Comparison of ENCODE assay signal across 1 cellular context in the genomic region with DNA sequence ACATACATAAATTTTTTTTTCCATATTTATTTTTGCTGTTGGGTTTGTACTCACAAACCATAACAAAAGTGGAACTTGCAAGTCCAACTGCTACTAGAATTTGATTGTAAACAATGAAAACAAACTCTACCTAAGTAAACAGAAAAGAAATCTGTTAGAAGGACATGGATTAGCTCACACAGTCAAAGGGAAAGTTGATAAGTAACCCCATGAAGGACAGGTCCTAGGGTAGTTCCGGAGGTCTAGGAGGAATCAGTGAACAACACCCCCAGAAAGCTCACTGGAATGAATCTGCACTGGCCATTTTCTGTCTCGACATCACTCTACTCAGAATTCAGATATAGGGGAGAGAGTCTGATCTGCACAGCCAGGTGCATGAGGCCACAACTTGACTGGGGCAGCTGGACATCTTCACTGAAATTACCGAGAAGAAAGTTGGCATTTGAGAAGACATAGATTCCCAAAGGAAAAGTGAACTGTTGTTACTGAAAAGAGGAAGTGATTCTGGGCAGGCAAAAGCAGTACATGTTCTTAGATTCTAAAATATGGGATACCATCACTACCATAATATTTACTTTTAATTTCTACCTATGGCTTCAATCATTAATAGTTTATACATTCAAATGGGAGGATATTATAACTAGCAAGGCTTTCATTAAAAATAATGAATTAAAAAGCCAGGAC.
TF ChIP-seq lines count a peak whose summit lies in the region.

No MANE protein-coding gene starts in this region.

TF ChIP-seq in HepG2, 621 proteins besides CTCF, POLR2A, EP300 and RAD21 (continued from another document and continues in another):
- TF ChIP-seq, protein P1, sequence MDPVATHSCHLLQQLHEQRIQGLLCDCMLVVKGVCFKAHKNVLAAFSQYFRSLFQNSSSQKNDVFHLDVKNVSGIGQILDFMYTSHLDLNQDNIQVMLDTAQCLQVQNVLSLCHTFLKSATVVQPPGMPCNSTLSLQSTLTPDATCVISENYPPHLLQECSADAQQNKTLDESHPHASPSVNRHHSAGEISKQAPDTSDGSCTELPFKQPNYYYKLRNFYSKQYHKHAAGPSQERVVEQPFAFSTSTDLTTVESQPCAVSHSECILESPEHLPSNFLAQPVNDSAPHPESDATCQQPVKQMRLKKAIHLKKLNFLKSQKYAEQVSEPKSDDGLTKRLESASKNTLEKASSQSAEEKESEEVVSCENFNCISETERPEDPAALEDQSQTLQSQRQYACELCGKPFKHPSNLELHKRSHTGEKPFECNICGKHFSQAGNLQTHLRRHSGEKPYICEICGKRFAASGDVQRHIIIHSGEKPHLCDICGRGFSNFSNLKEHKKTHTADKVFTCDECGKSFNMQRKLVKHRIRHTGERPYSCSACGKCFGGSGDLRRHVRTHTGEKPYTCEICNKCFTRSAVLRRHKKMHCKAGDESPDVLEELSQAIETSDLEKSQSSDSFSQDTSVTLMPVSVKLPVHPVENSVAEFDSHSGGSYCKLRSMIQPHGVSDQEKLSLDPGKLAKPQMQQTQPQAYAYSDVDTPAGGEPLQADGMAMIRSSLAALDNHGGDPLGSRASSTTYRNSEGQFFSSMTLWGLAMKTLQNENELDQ (CRISPR knock-in tag; IDR thresholded peaks at IDR 0.05; ENCODE audit: borderline replicate concordance): no peak
- TF ChIP-seq, protein P2, sequence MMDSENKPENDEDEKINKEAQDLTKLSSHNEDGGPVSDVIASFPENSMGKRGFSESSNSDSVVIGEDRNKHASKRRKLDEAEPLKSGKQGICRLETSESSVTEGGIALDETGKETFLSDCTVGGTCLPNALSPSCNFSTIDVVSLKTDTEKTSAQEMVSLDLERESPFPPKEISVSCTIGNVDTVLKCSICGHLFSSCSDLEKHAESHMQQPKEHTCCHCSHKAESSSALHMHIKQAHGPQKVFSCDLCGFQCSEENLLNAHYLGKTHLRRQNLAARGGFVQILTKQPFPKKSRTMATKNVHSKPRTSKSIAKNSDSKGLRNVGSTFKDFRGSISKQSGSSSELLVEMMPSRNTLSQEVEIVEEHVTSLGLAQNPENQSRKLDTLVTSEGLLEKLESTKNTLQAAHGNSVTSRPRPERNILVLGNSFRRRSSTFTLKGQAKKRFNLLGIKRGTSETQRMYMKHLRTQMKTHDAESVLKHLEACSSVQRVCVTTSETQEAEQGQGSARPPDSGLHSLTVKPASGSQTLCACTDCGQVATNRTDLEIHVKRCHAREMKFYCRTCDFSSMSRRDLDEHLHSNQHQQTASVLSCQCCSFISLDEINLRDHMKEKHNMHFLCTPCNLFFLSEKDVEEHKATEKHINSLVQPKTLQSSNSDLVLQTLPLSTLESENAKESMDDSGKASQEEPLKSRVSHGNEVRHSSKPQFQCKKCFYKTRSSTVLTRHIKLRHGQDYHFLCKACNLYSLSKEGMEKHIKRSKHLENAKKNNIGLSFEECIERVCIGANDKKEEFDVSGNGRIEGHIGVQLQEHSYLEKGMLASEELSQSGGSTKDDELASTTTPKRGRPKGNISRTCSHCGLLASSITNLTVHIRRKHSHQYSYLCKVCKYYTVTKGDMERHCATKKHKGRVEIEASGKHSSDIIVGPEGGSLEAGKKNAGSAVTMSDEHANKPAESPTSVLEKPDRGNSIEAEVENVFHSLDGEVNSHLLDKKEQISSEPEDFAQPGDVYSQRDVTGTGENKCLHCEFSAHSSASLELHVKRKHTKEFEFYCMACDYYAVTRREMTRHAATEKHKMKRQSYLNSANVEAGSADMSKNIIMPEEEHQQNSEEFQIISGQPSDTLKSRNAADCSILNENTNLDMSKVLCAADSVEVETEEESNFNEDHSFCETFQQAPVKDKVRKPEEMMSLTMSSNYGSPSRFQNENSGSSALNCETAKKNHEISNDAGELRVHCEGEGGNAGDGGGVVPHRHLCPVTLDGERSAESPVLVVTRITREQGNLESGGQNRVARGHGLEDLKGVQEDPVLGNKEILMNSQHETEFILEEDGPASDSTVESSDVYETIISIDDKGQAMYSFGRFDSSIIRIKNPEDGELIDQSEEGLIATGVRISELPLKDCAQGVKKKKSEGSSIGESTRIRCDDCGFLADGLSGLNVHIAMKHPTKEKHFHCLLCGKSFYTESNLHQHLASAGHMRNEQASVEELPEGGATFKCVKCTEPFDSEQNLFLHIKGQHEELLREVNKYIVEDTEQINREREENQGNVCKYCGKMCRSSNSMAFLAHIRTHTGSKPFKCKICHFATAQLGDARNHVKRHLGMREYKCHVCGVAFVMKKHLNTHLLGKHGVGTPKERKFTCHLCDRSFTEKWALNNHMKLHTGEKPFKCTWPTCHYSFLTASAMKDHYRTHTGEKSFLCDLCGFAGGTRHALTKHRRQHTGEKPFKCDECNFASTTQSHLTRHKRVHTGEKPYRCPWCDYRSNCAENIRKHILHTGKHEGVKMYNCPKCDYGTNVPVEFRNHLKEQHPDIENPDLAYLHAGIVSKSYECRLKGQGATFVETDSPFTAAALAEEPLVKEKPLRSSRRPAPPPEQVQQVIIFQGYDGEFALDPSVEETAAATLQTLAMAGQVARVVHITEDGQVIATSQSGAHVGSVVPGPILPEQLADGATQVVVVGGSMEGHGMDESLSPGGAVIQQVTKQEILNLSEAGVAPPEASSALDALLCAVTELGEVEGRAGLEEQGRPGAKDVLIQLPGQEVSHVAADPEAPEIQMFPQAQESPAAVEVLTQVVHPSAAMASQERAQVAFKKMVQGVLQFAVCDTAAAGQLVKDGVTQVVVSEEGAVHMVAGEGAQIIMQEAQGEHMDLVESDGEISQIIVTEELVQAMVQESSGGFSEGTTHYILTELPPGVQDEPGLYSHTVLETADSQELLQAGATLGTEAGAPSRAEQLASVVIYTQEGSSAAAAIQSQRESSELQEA (CRISPR knock-in tag; IDR thresholded peaks at IDR 0.05; ENCODE audit: not compliant biosample characterization): no peak
- no peak for TF ChIP-seq MAFK (conservative IDR thresholded peaks at IDR 0.05 in 1 of 2, IDR thresholded peaks at IDR 0.05 in 1 of 2; ENCODE audit: low read length in 2 of 2)
- no peak for TF ChIP-seq ZNF263 (CRISPR knock-in tag; IDR thresholded peaks at IDR 0.05)
- TF ChIP-seq ZNF670 (CRISPR knock-in tag; IDR thresholded peaks at IDR 0.05; ENCODE audit: borderline replicate concordance): no peak
- TF ChIP-seq MBNL3 (CRISPR knock-in tag; conservative IDR thresholded peaks at IDR 0.05): no peak
- TF ChIP-seq TMF1 (CRISPR knock-in tag; IDR thresholded peaks at IDR 0.05; ENCODE audit: low read depth): no peak
- TF ChIP-seq POLR2AphosphoS5 (IDR thresholded peaks at IDR 0.05; ENCODE audit: low read depth, low read length): no peak
- TF ChIP-seq, protein P3, sequence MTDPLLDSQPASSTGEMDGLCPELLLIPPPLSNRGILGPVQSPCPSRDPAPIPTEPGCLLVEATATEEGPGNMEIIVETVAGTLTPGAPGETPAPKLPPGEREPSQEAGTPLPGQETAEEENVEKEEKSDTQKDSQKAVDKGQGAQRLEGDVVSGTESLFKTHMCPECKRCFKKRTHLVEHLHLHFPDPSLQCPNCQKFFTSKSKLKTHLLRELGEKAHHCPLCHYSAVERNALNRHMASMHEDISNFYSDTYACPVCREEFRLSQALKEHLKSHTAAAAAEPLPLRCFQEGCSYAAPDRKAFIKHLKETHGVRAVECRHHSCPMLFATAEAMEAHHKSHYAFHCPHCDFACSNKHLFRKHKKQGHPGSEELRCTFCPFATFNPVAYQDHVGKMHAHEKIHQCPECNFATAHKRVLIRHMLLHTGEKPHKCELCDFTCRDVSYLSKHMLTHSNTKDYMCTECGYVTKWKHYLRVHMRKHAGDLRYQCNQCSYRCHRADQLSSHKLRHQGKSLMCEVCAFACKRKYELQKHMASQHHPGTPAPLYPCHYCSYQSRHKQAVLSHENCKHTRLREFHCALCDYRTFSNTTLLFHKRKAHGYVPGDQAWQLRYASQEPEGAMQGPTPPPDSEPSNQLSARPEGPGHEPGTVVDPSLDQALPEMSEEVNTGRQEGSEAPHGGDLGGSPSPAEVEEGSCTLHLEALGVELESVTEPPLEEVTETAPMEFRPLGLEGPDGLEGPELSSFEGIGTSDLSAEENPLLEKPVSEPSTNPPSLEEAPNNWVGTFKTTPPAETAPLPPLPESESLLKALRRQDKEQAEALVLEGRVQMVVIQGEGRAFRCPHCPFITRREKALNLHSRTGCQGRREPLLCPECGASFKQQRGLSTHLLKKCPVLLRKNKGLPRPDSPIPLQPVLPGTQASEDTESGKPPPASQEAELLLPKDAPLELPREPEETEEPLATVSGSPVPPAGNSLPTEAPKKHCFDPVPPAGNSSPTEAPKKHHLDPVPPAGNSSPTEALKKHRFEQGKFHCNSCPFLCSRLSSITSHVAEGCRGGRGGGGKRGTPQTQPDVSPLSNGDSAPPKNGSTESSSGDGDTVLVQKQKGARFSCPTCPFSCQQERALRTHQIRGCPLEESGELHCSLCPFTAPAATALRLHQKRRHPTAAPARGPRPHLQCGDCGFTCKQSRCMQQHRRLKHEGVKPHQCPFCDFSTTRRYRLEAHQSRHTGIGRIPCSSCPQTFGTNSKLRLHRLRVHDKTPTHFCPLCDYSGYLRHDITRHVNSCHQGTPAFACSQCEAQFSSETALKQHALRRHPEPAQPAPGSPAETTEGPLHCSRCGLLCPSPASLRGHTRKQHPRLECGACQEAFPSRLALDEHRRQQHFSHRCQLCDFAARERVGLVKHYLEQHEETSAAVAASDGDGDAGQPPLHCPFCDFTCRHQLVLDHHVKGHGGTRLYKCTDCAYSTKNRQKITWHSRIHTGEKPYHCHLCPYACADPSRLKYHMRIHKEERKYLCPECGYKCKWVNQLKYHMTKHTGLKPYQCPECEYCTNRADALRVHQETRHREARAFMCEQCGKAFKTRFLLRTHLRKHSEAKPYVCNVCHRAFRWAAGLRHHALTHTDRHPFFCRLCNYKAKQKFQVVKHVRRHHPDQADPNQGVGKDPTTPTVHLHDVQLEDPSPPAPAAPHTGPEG (CRISPR knock-in tag; IDR thresholded peaks at IDR 0.05): no peak
- no peak for TF ChIP-seq SETDB1 (CRISPR knock-in tag; IDR thresholded peaks at IDR 0.05; ENCODE audit: borderline replicate concordance)
- TF ChIP-seq SYNCRIP (IDR thresholded peaks at IDR 0.05; ENCODE audit: insufficient read depth, low read depth, low read length): no peak
- TF ChIP-seq HMG20A (CRISPR knock-in tag; IDR thresholded peaks at IDR 0.05; ENCODE audit: borderline replicate concordance): peak; percentile 60; the same call in 1 of the 2 replicates
- no peak for TF ChIP-seq JARID2 (CRISPR knock-in tag; IDR thresholded peaks at IDR 0.05; ENCODE audit: insufficient replicate concordance)
- no peak for TF ChIP-seq ZNF225 (CRISPR knock-in tag; IDR thresholded peaks at IDR 0.05)
- no peak for TF ChIP-seq FOXM1 (CRISPR knock-in tag; IDR thresholded peaks at IDR 0.05)
- TF ChIP-seq TEAD3 (CRISPR knock-in tag; optimal IDR thresholded peaks at IDR 0.05; ENCODE audit: borderline replicate concordance): peak; percentile 47
- TF ChIP-seq CCDC6 (CRISPR knock-in tag; IDR thresholded peaks at IDR 0.05): no peak
- no peak for TF ChIP-seq ZNF335 (CRISPR knock-in tag; IDR thresholded peaks at IDR 0.05)
- TF ChIP-seq RBM22 (optimal IDR thresholded peaks at IDR 0.05; ENCODE audit: low read length): no peak
- TF ChIP-seq PLRG1 (conservative IDR thresholded peaks at IDR 0.05): no peak
- TF ChIP-seq ZNF496 (CRISPR knock-in tag; IDR thresholded peaks at IDR 0.05; ENCODE audit: insufficient replicate concordance): no peak
- TF ChIP-seq RXRA (CRISPR knock-in tag; IDR thresholded peaks at IDR 0.05): no peak
- TF ChIP-seq, protein P4, sequence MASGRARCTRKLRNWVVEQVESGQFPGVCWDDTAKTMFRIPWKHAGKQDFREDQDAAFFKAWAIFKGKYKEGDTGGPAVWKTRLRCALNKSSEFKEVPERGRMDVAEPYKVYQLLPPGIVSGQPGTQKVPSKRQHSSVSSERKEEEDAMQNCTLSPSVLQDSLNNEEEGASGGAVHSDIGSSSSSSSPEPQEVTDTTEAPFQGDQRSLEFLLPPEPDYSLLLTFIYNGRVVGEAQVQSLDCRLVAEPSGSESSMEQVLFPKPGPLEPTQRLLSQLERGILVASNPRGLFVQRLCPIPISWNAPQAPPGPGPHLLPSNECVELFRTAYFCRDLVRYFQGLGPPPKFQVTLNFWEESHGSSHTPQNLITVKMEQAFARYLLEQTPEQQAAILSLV (CRISPR knock-in tag; IDR thresholded peaks at IDR 0.05; ENCODE audit: borderline replicate concordance): no peak
- TF ChIP-seq GATAD2A (CRISPR knock-in tag; IDR thresholded peaks at IDR 0.05): peak; percentile 86; the same call in 1 of the 2 replicates
- TF ChIP-seq ZNF558 (CRISPR knock-in tag; IDR thresholded peaks at IDR 0.05; ENCODE audit: borderline replicate concordance): no peak
- TF ChIP-seq STAT5B (CRISPR knock-in tag; IDR thresholded peaks at IDR 0.05): no peak
- no peak for TF ChIP-seq IRX3 (CRISPR knock-in tag; IDR thresholded peaks at IDR 0.05; ENCODE audit: borderline replicate concordance, low read depth)
- TF ChIP-seq, protein P5, sequence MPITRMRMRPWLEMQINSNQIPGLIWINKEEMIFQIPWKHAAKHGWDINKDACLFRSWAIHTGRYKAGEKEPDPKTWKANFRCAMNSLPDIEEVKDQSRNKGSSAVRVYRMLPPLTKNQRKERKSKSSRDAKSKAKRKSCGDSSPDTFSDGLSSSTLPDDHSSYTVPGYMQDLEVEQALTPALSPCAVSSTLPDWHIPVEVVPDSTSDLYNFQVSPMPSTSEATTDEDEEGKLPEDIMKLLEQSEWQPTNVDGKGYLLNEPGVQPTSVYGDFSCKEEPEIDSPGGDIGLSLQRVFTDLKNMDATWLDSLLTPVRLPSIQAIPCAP (CRISPR knock-in tag; IDR thresholded peaks at IDR 0.05; ENCODE audit: low read depth): no peak
- TF ChIP-seq SMYD3 (CRISPR knock-in tag; IDR thresholded peaks at IDR 0.05): no peak
- TF ChIP-seq ZNF556 (CRISPR knock-in tag; IDR thresholded peaks at IDR 0.05; ENCODE audit: borderline replicate concordance): no peak
- TF ChIP-seq ZBTB8A (CRISPR knock-in tag; IDR thresholded peaks at IDR 0.05; ENCODE audit: borderline replicate concordance, low read depth): no peak
- TF ChIP-seq ZNF30 (CRISPR knock-in tag; IDR thresholded peaks at IDR 0.05): no peak
- TF ChIP-seq HHEX (CRISPR knock-in tag; IDR thresholded peaks at IDR 0.05): no peak
- no peak for TF ChIP-seq RARG (CRISPR knock-in tag; IDR thresholded peaks at IDR 0.05; ENCODE audit: low read depth)
- no peak for TF ChIP-seq MATR3 (CRISPR knock-in tag; IDR thresholded peaks at IDR 0.05)
- no peak for TF ChIP-seq CHCHD3 (CRISPR knock-in tag; IDR thresholded peaks at IDR 0.05)
- TF ChIP-seq MTF1 (CRISPR knock-in tag; IDR thresholded peaks at IDR 0.05): no peak
- TF ChIP-seq TOPORS (CRISPR knock-in tag; IDR thresholded peaks at IDR 0.05): no peak
- TF ChIP-seq, protein P6, sequence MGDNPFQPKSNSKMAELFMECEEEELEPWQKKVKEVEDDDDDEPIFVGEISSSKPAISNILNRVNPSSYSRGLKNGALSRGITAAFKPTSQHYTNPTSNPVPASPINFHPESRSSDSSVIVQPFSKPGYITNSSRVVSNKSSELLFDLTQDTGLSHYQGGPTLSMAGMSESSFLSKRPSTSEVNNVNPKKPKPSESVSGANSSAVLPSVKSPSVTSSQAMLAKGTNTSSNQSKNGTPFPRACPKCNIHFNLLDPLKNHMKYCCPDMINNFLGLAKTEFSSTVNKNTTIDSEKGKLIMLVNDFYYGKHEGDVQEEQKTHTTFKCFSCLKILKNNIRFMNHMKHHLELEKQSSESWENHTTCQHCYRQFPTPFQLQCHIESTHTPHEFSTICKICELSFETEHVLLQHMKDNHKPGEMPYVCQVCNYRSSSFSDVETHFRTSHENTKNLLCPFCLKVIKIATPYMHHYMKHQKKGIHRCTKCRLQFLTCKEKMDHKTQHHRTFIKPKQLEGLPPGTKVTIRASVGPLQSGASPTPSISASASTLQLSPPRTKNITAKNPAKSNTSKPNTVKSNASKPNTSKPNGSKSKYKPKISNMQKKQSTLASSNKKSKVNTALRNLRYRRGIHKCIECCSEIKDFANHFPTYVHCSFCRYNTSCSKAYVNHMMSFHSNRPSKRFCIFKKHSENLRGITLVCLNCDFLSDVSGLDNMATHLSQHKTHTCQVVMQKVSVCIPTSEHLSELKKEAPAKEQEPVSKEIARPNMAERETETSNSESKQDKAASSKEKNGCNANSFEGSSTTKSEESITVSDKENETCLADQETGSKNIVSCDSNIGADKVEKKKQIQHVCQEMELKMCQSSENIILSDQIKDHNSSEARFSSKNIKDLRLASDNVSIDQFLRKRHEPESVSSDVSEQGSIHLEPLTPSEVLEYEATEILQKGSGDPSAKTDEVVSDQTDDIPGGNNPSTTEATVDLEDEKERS (CRISPR knock-in tag; IDR thresholded peaks at IDR 0.05): no peak
